ENCODE assay signal across 21 cellular contexts in the genomic region with DNA sequence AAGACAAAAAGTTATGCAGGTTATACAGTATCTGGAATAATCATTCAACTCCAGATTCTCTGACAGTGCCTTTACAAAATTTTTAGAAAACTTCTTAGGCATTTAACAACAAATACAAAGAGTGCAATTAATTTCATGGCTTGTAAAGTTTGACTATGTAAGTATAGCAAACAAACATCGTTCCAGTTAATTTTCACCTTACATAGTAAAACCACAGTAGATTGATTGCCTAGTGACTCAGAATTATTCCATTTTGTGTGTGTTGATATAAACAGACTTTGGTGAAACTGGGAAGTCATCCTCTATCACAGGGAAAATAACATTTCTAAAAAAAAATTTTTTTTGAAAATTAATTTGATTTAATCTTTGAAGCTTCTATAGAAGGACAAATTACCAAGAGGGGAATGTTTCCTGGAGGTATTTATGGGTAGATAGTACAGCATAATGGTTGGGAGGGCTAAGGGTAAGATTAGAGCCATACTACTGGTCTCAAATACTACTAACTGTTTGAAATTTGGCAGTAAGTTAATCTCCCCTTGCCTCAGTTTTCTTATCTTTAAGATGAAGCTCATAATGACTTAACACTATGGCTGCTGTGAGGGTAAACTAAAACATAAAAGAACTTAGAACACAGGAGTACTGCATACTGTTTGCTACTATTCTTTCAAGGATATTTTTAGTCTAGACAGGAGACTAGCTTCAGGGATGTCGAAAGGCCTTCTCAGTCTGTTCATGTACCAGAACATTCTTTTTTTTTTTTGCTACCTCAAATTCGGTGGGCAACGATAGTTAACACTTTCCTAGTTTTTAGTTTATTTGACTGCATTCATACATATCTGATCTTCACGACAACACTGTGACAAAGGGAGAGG. TPM values are rescaled to one million over a fixed set of nuclear protein-coding genes. Genes with fewer than 3 reads are reported as not detected.
A peak's percentile ranks its signal among the peaks of the same experiment; 100 is the strongest.
DNase-seq lines count a peak whose midpoint lies in the region; ATAC-seq and TF ChIP-seq lines count a peak whose summit lies in the region.
"Had no signal": no experiment of that assay in that cellular context is flagged by ENCODE, and none has a peak within 500 bp of the region (broad histone marks: within the 10 kb centered on the region; RNA-seq: fewer than 3 reads in every experiment).

No MANE protein-coding gene starts in this region.

- H3K36me3 ChIP-seq in CD8-positive, alpha-beta memory T cell (ENCODE audit: insufficient read depth, low read length): peaks cover 39% of the 10 kb centered on the region
- H3K36me3 ChIP-seq in HEK293 (ENCODE audit: control insufficient read depth in 2 of 2, insufficient read depth in 1 of 2, low read length in 2 of 2): peaks cover 56 to 85% of the 10 kb centered on the region in 2 experiments

- peaks cover 3 to 84% (median 36%) of the 10 kb centered on the region in 3 donors for H3K36me3 Mint-ChIP-seq in CD8-positive, alpha-beta memory T cell
- H3K36me3 Mint-ChIP-seq in chondrocyte (ENCODE audit: low read depth) (peaks cover 24% of the 10 kb centered on the region), nephron progenitor cell (ENCODE audit: low read depth) (peaks cover 54% of the 10 kb centered on the region)

- H3K27me3 ChIP-seq in CD8-positive, alpha-beta memory T cell (ENCODE audit: insufficient read depth, low read length, poor library complexity, severe bottlenecking): no peaks in the 10 kb centered on the region
- H3K27me3 ChIP-seq: MG63, Peyer's patch had no signal

- H3K9me3 ChIP-seq in CD8-positive, alpha-beta memory T cell (ENCODE audit: low read length): no peaks in the 10 kb centered on the region
- no peaks in the 10 kb centered on the region for H3K9me3 ChIP-seq in HEK293 (ENCODE audit: control insufficient read depth, insufficient read depth, low read depth, low read length)
- H3K9me3 ChIP-seq: HAP-1, MG63, Peyer's patch had no signal

- H3K4me1 Mint-ChIP-seq in CD8-positive, alpha-beta memory T cell: peaks cover 0 to 4% (median 1%) of the 10 kb centered on the region in 3 donors
- H3K4me1 Mint-ChIP-seq in chondrocyte (ENCODE audit: low read depth): peaks cover 18% of the 10 kb centered on the region
- H3K4me1 Mint-ChIP-seq in nephron progenitor cell: no peaks in the 10 kb centered on the region

- H3K27ac Mint-ChIP-seq in CD8-positive, alpha-beta memory T cell: peak overlapping the region in 4 of 8 donors; percentile 12 to 72 (median 46)
- H3K27ac Mint-ChIP-seq in chondrocyte (ENCODE audit: unreplicated experiment) (peak overlapping the region; percentile 5), nephron progenitor cell (peak overlapping the region; percentile 47)
- H3K27ac Mint-ChIP-seq: CD4-positive, alpha-beta T cell had no signal

- no peaks in the 10 kb centered on the region for H3K9me3 Mint-ChIP-seq in CD8-positive, alpha-beta memory T cell
- H3K9me3 Mint-ChIP-seq in chondrocyte (ENCODE audit: low read depth) (no peaks in the 10 kb centered on the region), nephron progenitor cell (no peaks in the 10 kb centered on the region)
- H3K9me3 Mint-ChIP-seq: CD4-positive, alpha-beta T cell had no signal

- no peak for DNase-seq in CD8-positive, alpha-beta memory T cell
- DNase-seq in chondrocyte (ENCODE audit: low spot score): no peak
- no peak for DNase-seq in nephron progenitor cell
- DNase-seq in left colon: no peak
- DNase-seq in nucleus accumbens (lab: John Stamatoyannopoulos, UW): no peak
- DNase-seq: CD4-positive, alpha-beta T cell; DND-41; GDM1; KBM-7; MG63; NCI-H1092 treated with DMSO at 0.1 percent for 48 hours; NCI-H1694 treated with DMSO at 0.1 percent for 48 hours; NCI-H446 treated with DMSO at 0.1 percent for 48 hours; NCI-H748 treated with DMSO at 0.1 percent for 48 hours; Peyer's patch; Right ventricle myocardium superior had no signal

- no peak overlapping the region for H3K4me3 Mint-ChIP-seq in CD8-positive, alpha-beta memory T cell
- H3K4me3 Mint-ChIP-seq in chondrocyte (ENCODE audit: unreplicated experiment): no peak overlapping the region
- no peak overlapping the region for H3K4me3 Mint-ChIP-seq in nephron progenitor cell
- H3K4me3 Mint-ChIP-seq: CD4-positive, alpha-beta T cell had no signal

- no peak overlapping the region for H3K4me3 ChIP-seq in CD8-positive, alpha-beta memory T cell (ENCODE audit: low read length)
- no peak overlapping the region for H3K4me3 ChIP-seq in HEK293 (ENCODE audit: low read depth, low read length)
- H3K4me3 ChIP-seq: HAP-1, MG63, Peyer's patch had no signal

- no peak for TF ChIP-seq CTCF in HEK293 (tag by site-specific recombination; IDR thresholded peaks at IDR 0.05)
- TF ChIP-seq CTCF in chondrocyte (IDR thresholded peaks at IDR 0.05): no peak
- no peak for TF ChIP-seq CTCF in nephron progenitor cell (IDR thresholded peaks at IDR 0.05)

- H3K4me1 ChIP-seq in CD8-positive, alpha-beta memory T cell (ENCODE audit: insufficient read depth, low read length): no peaks in the 10 kb centered on the region
- H3K4me1 ChIP-seq in HEK293 (ENCODE audit: control insufficient read depth, insufficient read depth, low read length): 0 out of 2 replicates have a peak, but pooled peaks cover 3% of the 10 kb centered on the region
- H3K4me1 ChIP-seq: HAP-1, Peyer's patch had no signal

- intact Hi-C loops in left colon (cut with DNase I, micrococcal nuclease): no loop called here

- CTCF ChIA-PET in CD8-positive, alpha-beta memory T cell (lab: Charles Lee): no interaction called here
- CTCF ChIA-PET in HEK293 (lab: Yijun Ruan, JAX): interaction anchor here (0.6 to 0.7 kb wide), 2 partner anchors 28 to 397 kb away, joined by 3 read pairs; no protein-coding TSS in a partner anchor

- ATAC-seq in left colon (no peak), GM21381 (IDR thresholded peaks at IDR 0.05; ENCODE audit: unreplicated experiment) (no peak), GM18520 (IDR thresholded peaks at IDR 0.05; ENCODE audit: unreplicated experiment) (no peak)
- ATAC-seq: SK-N-SH treated with all-trans-retinoic acid at 6 μM for 48 hours had no signal

- peak overlapping the region; percentile 17 for H3K27ac ChIP-seq in CD8-positive, alpha-beta memory T cell (ENCODE audit: low read depth, low read length)
- no peak overlapping the region; the same call in 1 of the 2 replicates for H3K27ac ChIP-seq in HEK293 (ENCODE audit: extremely low read depth, low read depth, low read length)
- H3K27ac ChIP-seq: Peyer's patch had no signal

- POLR2A ChIA-PET in CD8-positive, alpha-beta memory T cell (lab: Charles Lee): interaction anchor here (0.6 kb wide), 1 partner anchor 637 kb away, joined by 3 read pairs; no protein-coding TSS in a partner anchor
- POLR2A ChIA-PET in HEK293 (lab: Yijun Ruan, JAX): no interaction called here

- no peaks in the 10 kb centered on the region for H3K27me3 Mint-ChIP-seq in CD8-positive, alpha-beta memory T cell
- no peaks in the 10 kb centered on the region for H3K27me3 Mint-ChIP-seq in chondrocyte (ENCODE audit: low read depth)
- H3K27me3 Mint-ChIP-seq in nephron progenitor cell (ENCODE audit: low read depth, poor library complexity): no peaks in the 10 kb centered on the region
- H3K27me3 Mint-ChIP-seq: CD4-positive, alpha-beta T cell had no signal

TF ChIP-seq in HEK293, 187 proteins besides CTCF, POLR2A, EP300 and RAD21 (continues in another document):
- TF ChIP-seq ZSCAN16 (tag by site-specific recombination; IDR thresholded peaks at IDR 0.05): no peak
- 0 out of 2 replicates have a peak, but pooled peaks have one; percentile 60 for TF ChIP-seq BCL11A (tag by site-specific recombination; IDR thresholded peaks at IDR 0.05; ENCODE audit: low read depth)
- TF ChIP-seq ZNF621 (tag by site-specific recombination; IDR thresholded peaks at IDR 0.05): no peak
- peak; percentile 54 for TF ChIP-seq ZNF366 (tag by site-specific recombination; conservative IDR thresholded peaks at IDR 0.05)
- TF ChIP-seq PRDM6 (tag by site-specific recombination; IDR thresholded peaks at IDR 0.05): peak; percentile 91
- TF ChIP-seq ZNF624 (tag by site-specific recombination; IDR thresholded peaks at IDR 0.05): no peak
- TF ChIP-seq ZNF785 (tag by site-specific recombination; IDR thresholded peaks at IDR 0.05): no peak
- TF ChIP-seq ZNF843 (tag by site-specific recombination; IDR thresholded peaks at IDR 0.05): peak; percentile 69
- TF ChIP-seq OSR2 (tag by site-specific recombination; IDR thresholded peaks at IDR 0.05): 0 out of 2 replicates have a peak, but pooled peaks have one; percentile 44
- TF ChIP-seq ZBTB7A (tag by site-specific recombination; IDR thresholded peaks at IDR 0.05; ENCODE audit: low read depth): no peak

RNA-seq across cellular contexts. Expression of gene NDUFAF7, which starts 19.6 kb away (rescaled TPM):
- total RNA-seq in CD8-positive, alpha-beta memory T cell: 10 to 100 TPM; 20.3 to 20.4 TPM
- 6.8 TPM for polyA plus RNA-seq in CD8-positive, alpha-beta memory T cell
- 15.7 to 19.5 TPM (median 16.1 TPM) in 3 replicates for total RNA-seq in chondrocyte
- total RNA-seq in left colon: 10 to 100 TPM; 11.4 to 12.3 TPM

RNA-seq across cellular contexts. Expression of gene CEBPZ, which starts 19.7 kb away (rescaled TPM):
- 100 to 1,000 TPM; 100 to 104 TPM for total RNA-seq in CD8-positive, alpha-beta memory T cell
- polyA plus RNA-seq in CD8-positive, alpha-beta memory T cell: 31.1 TPM
- total RNA-seq in chondrocyte (30.4 to 45.6 TPM (median 31.1 TPM) in 3 replicates), left colon (10 to 100 TPM; 36.9 to 40.0 TPM)

RNA-seq across cellular contexts. Expression of gene CEBPZOS, which starts 54.8 kb away (rescaled TPM):
- total RNA-seq in CD8-positive, alpha-beta memory T cell: 10 to 100 TPM; 33.7 to 35.0 TPM
- polyA plus RNA-seq in CD8-positive, alpha-beta memory T cell: 43.6 TPM
- total RNA-seq in chondrocyte (not detected in 3 replicates), left colon (10 to 100 TPM; 33.9 to 38.6 TPM)

Comparison
In these comparisons a context has a peak if more than half of its experiments do, and no peak if none do; other contexts are left out.
1. RNA of gene CEBPZOS, which starts 54.8 kb away (total RNA-seq): 33.9 to 38.6 TPM in left colon and 33.7 to 35.0 TPM in CD8-positive, alpha-beta memory T cell; not detected in chondrocyte; every median in the first group is over 10 times any median in the second.